ENCODE assay signal across 23 cellular contexts in the genomic region with DNA sequence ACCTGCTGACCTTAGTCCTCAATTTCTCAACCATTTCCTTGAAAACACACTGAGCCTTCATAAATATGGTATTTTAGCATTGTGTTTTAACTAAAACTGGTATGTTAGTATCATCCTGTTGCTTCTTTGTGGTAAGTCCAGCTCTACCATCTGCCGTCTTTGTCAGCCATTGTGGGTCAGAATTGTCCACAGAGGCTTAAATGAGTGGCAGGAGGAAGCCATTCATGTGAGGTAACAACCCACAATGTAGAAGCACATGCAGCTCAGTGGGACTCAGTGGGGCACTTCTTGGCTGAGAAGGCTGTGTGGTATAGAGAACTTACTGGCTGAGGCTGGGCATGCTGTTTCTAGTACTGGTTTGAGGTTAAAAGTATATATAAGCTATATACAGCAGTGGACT.
DNase-seq lines count a peak whose midpoint lies in the region; ATAC-seq, FAIRE-seq and TF ChIP-seq lines count a peak whose summit lies in the region.
"Had no signal": no experiment of that assay in that cellular context is flagged by ENCODE, and none has a peak within 500 bp of the region (broad histone marks: within the 10 kb centered on the region; RNA-seq: fewer than 3 reads in every experiment).

No MANE protein-coding gene starts in this region.

- WGBS in neuronal stem cell (ENCODE audit: extremely low coverage in 2 of 2, insufficient read length in 2 of 2, insufficient replicate concordance in 1 of 2), 2 donors, result no CpG with 5 or more reads among the region's 1 CpG

- H3K4me3 Mint-ChIP-seq in activated T-cell treated with anti-CD3 and anti-CD28 coated beads, Interleukin-2, amount 50 U/mL, for 4 hours, result no peak overlapping the region
- H3K4me3 Mint-ChIP-seq: CD8-positive, alpha-beta T cell; T-helper 1 cell treated with Interleukin-12 subunit alpha and Interleukin-12 subunit beta and Interleukin-4 antibody, amounts not matched to agents 30 μg/mL and 1 μg/mL, for 36 hours had no signal

- H3K4ac ChIP-seq in neuronal stem cell (ENCODE audit: low read length), result no peak overlapping the region

- peaks cover 0 to 2% of the 10 kb centered on the region in 2 donors for H3K4me1 ChIP-seq in neuronal stem cell (ENCODE audit: control insufficient read depth in 2 of 2, insufficient read depth in 1 of 2, low read depth in 1 of 2, low read length in 2 of 2)

- H2AFZ ChIP-seq in neuronal stem cell (ENCODE audit: low read length), result no peak overlapping the region

- no peaks in the 10 kb centered on the region for H3K36me3 ChIP-seq in neuronal stem cell (replicated peaks in 1 of 2; ENCODE audit: control insufficient read depth in 2 of 2, insufficient read depth in 2 of 2, low read length in 2 of 2)
- H3K36me3 ChIP-seq: SJCRH30 had no signal

- H3K9me3 Mint-ChIP-seq in activated T-cell treated with anti-CD3 and anti-CD28 coated beads, Interleukin-2, amount 50 U/mL, for 4 hours, result peaks cover 6% of the 10 kb centered on the region
- H3K9me3 Mint-ChIP-seq: CD8-positive, alpha-beta T cell; T-helper 1 cell treated with Interleukin-12 subunit alpha and Interleukin-12 subunit beta and Interleukin-4 antibody, amounts not matched to agents 30 μg/mL and 1 μg/mL, for 36 hours had no signal

- no peak overlapping the region for H2BK15ac ChIP-seq in neuronal stem cell (ENCODE audit: low read length)

- H3K4me1 Mint-ChIP-seq in activated T-cell treated with anti-CD3 and anti-CD28 coated beads, Interleukin-2, amount 50 U/mL, for 4 hours (ENCODE audit: low read depth), result peaks cover 7% of the 10 kb centered on the region

- H3K27ac ChIP-seq in neuronal stem cell (replicated peaks; ENCODE audit: low read length), result no peak overlapping the region
- H3K27ac ChIP-seq: SJCRH30 had no signal

- no peaks in the 10 kb centered on the region for H3K9me3 ChIP-seq in neuronal stem cell (replicated peaks in 1 of 2; ENCODE audit: control insufficient read depth in 2 of 2, insufficient read depth in 1 of 2, low read depth in 1 of 2, low read length in 2 of 2)

- no peak for ATAC-seq in activated T-cell treated with anti-CD3 and anti-CD28 coated beads, Interleukin-2, amount 50 U/mL, for 4 hours
- no peak for ATAC-seq in left cardiac atrium
- ATAC-seq: CD8-positive, alpha-beta T cell; HepG2 had no signal

- no peak for DNase-seq in H54 (ENCODE audit: insufficient read length, low spot score)
- DNase-seq in NB4 (ENCODE audit: low read depth), result peak; percentile 14
- peak; percentile 6 for DNase-seq in SKM-1 treated with dmso at 0.1 percent for 144 hours (lab: John Stamatoyannopoulos, UW; ENCODE audit: unreplicated experiment)
- DNase-seq in neuronal stem cell (ENCODE audit: low spot score), result no peak
- DNase-seq in activated T-cell treated with anti-CD3 and anti-CD28 coated beads, Interleukin-2, amount 50 U/mL, for 4 hours, result no peak
- DNase-seq in left cardiac atrium, result no peak
- DNase-seq in NOMO-1 treated with DMSO at 0.1 percent for 48 hours (lab: John Stamatoyannopoulos, UW; ENCODE audit: unreplicated experiment), result no peak
- DNase-seq: AML-193; C1 segment of cervical spinal cord; CD8-positive, alpha-beta T cell; DMS153; GDM1; H7; KBM-7; NCI-H1417; NCI-H187; NCI-H446 treated with DMSO at 0.1 percent for 48 hours; NCI-H526 treated with DMSO at 0.1 percent for 48 hours; OCI-M1; SJCRH30 had no signal

- H3K4me2 ChIP-seq in neuronal stem cell (ENCODE audit: insufficient read depth, low read length, poor library complexity, severe bottlenecking), result no peak overlapping the region

- H3K4me3 ChIP-seq in NB4 (ENCODE audit: low read depth, low read length) (no peak overlapping the region), neuronal stem cell (ENCODE audit: low read length in 2 of 2) (no peak overlapping the region)
- H3K4me3 ChIP-seq: SJCRH30 had no signal

- TF ChIP-seq POLR2A in H54 (IDR thresholded peaks at IDR 0.05; ENCODE audit: low read depth, low read length) (no peak), NB4 (IDR thresholded peaks at IDR 0.05; ENCODE audit: extremely low read depth, insufficient read length) (no peak)

- no peak overlapping the region for H3K23ac ChIP-seq in neuronal stem cell (ENCODE audit: low read depth, low read length, poor library complexity)

- intact Hi-C loops in left cardiac atrium (cut with DNase I), result no loop called here

- H4K91ac ChIP-seq in neuronal stem cell (ENCODE audit: low read depth, low read length, poor library complexity), result no peak overlapping the region

- no peak overlapping the region for H4K8ac ChIP-seq in neuronal stem cell (ENCODE audit: low read depth, low read length)

- TF ChIP-seq CTCF in NB4 (IDR thresholded peaks at IDR 0.05; ENCODE audit: low read depth, low read length), result no peak

- H2BK120ac ChIP-seq in neuronal stem cell (ENCODE audit: low read depth, low read length), result no peak overlapping the region

- H3K27me3 ChIP-seq in neuronal stem cell (ENCODE audit: control insufficient read depth in 3 of 3, insufficient read depth in 3 of 3, low read depth in 1 of 3, low read length in 3 of 3), result no peaks in the 10 kb centered on the region
- H3K27me3 ChIP-seq: SJCRH30 had no signal

- peak overlapping the region; percentile 24 for H3K18ac ChIP-seq in neuronal stem cell (ENCODE audit: low read length)

- no peak overlapping the region for H2AK5ac ChIP-seq in neuronal stem cell (ENCODE audit: low read depth, low read length)

- no peak overlapping the region for H3K9ac ChIP-seq in neuronal stem cell (ENCODE audit: low read depth, low read length, poor library complexity)

- H3K14ac ChIP-seq in neuronal stem cell (ENCODE audit: low read length), result no peak overlapping the region

- peaks cover 8% of the 10 kb centered on the region for H3K27me3 Mint-ChIP-seq in activated T-cell treated with anti-CD3 and anti-CD28 coated beads, Interleukin-2, amount 50 U/mL, for 4 hours (ENCODE audit: low read depth)

- FAIRE-seq in H54 (lab: Jason Lieb, UNC), result peak; percentile 6
- FAIRE-seq: HepG2, RCC 7860 had no signal

- no peaks in the 10 kb centered on the region for H3K79me1 ChIP-seq in neuronal stem cell (ENCODE audit: low read depth, low read length)

- H2BK5ac ChIP-seq in neuronal stem cell (ENCODE audit: low read length), result no peak overlapping the region

- no peaks in the 10 kb centered on the region for H3K36me3 Mint-ChIP-seq in activated T-cell treated with anti-CD3 and anti-CD28 coated beads, Interleukin-2, amount 50 U/mL, for 4 hours (ENCODE audit: insufficient read depth)
- H3K36me3 Mint-ChIP-seq: CD8-positive, alpha-beta T cell had no signal

- H2BK12ac ChIP-seq in neuronal stem cell (ENCODE audit: low read length), result no peak overlapping the region

Comparison
In these comparisons a context has a peak if more than half of its experiments do, and no peak if none do; other contexts are left out.
1. DNase-seq: peak in NB4 (single experiment) and SKM-1 treated with dmso at 0.1 percent for 144 hours (single experiment); none in H54 (single experiment), neuronal stem cell (single experiment), activated T-cell treated with anti-CD3 and anti-CD28 coated beads, Interleukin-2, amount 50 U/mL, for 4 hours (single experiment), left cardiac atrium (single experiment) and NOMO-1 treated with DMSO at 0.1 percent for 48 hours (single experiment).